Comparison of ENCODE assay signal across 11 cellular contexts in the genomic region with DNA sequence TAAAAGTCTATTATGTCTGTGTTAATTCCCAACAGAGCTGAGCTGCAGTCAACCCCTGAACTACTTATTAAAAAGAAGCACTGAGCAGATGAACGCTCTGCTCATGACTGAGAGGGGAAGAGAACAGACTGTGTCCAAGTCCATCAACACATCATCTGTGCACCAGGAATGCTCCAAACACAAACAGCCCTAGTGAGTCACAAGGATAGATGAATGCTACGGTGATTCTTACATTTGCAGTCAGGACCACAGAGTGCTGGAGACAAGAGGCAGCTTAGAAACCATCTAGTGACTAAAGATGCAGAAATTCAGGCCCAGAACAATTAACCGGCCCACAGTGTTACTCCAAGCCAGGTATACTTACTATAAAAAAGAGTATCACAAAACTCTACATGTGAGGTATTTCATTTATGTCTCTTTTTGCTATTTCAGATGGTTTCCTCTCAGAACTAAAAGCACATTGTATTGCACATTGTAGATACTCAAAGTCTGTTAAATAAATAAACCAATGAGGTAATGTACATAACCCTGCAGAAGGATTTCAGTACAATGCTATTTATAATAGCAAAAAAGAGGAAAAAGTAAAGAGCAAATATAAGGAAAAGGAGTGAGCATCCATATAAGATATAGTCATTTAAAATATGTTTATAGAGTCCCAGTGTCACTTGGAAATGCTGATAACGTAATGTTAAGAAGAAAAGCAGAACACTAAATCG.
DNase-seq lines count a peak whose midpoint lies in the region; ATAC-seq and TF ChIP-seq lines count a peak whose summit lies in the region.
"Had no signal": no experiment of that assay in that cellular context is flagged by ENCODE, and none has a peak within 500 bp of the region (broad histone marks: within the 10 kb centered on the region; RNA-seq: fewer than 3 reads in every experiment).

No MANE protein-coding gene starts in this region.

- H3K4me3 Mint-ChIP-seq in progenitor cell of endocrine pancreas (ENCODE audit: low read depth): no peak overlapping the region
- H3K4me3 Mint-ChIP-seq: activated naive CD4-positive, alpha-beta T cell treated with anti-CD3 and anti-CD28 coated beads, Interleukin-2, amount 50 U/mL, for 24 hours had no signal

- no peaks in the 10 kb centered on the region for H3K4me1 Mint-ChIP-seq in progenitor cell of endocrine pancreas (ENCODE audit: low read depth)
- H3K4me1 Mint-ChIP-seq: activated naive CD4-positive, alpha-beta T cell treated with anti-CD3 and anti-CD28 coated beads, Interleukin-2, amount 50 U/mL, for 24 hours had no signal

- no peak overlapping the region for H3K27ac Mint-ChIP-seq in progenitor cell of endocrine pancreas
- H3K27ac Mint-ChIP-seq: activated naive CD4-positive, alpha-beta T cell treated with anti-CD3 and anti-CD28 coated beads, Interleukin-2, amount 50 U/mL, for 24 hours had no signal

- H3K27ac ChIP-seq in gastroesophageal sphincter (peak overlapping the region in 3 of 4 donors; percentile 56 to 77 (median 70)), transverse colon (peak overlapping the region; percentile 2 to 74 (median 56))
- H3K27ac ChIP-seq: lower lobe of right lung, SJCRH30 had no signal

- peak; percentile 85 for DNase-seq in HCEC 1CT
- DNase-seq in T1000 (lab: John Stamatoyannopoulos, UW): peak; percentile 24
- no peak for DNase-seq in transverse colon
- DNase-seq in progenitor cell of endocrine pancreas (ENCODE audit: low spot score, unreplicated experiment): no peak
- no peak for DNase-seq in cerebellum (ENCODE audit: low spot score)
- DNase-seq in 8988T: no peak
- DNase-seq: activated CD4-positive, alpha-beta T cell treated with anti-CD3 and anti-CD28 coated beads, Interleukin-2, amount 50 U/mL, for 1 hour; lower lobe of right lung had no signal

- no peaks in the 10 kb centered on the region for H3K36me3 Mint-ChIP-seq in progenitor cell of endocrine pancreas (ENCODE audit: insufficient read depth)
- H3K36me3 Mint-ChIP-seq: activated naive CD4-positive, alpha-beta T cell treated with anti-CD3 and anti-CD28 coated beads, Interleukin-2, amount 50 U/mL, for 24 hours had no signal

- TF ChIP-seq CTCF in gastroesophageal sphincter (IDR thresholded peaks at IDR 0.05) (no peak), transverse colon (IDR thresholded peaks at IDR 0.05) (no peak), progenitor cell of endocrine pancreas (IDR thresholded peaks at IDR 0.05; ENCODE audit: unreplicated experiment) (no peak)

- peaks cover 0 to 59% (median 11%) of the 10 kb centered on the region in 3 donors for H3K4me1 ChIP-seq in gastroesophageal sphincter
- H3K4me1 ChIP-seq in transverse colon: peaks cover 21 to 53% (median 29%) of the 10 kb centered on the region in 4 donors
- H3K4me1 ChIP-seq: lower lobe of right lung had no signal

- H3K9me3 Mint-ChIP-seq in progenitor cell of endocrine pancreas (ENCODE audit: low read depth): no peaks in the 10 kb centered on the region
- H3K9me3 Mint-ChIP-seq: activated naive CD4-positive, alpha-beta T cell treated with anti-CD3 and anti-CD28 coated beads, Interleukin-2, amount 50 U/mL, for 24 hours had no signal

- H3K36me3 ChIP-seq in gastroesophageal sphincter: no peaks in the 10 kb centered on the region
- no peaks in the 10 kb centered on the region for H3K36me3 ChIP-seq in transverse colon
- H3K36me3 ChIP-seq: lower lobe of right lung, SJCRH30 had no signal

- H3K27me3 ChIP-seq in gastroesophageal sphincter: no peaks in the 10 kb centered on the region
- no peaks in the 10 kb centered on the region for H3K27me3 ChIP-seq in transverse colon

- no peaks in the 10 kb centered on the region for H3K9me3 ChIP-seq in gastroesophageal sphincter
- H3K9me3 ChIP-seq in transverse colon: no peaks in the 10 kb centered on the region
- H3K9me3 ChIP-seq: lower lobe of right lung, SJCRH30 had no signal

- TF ChIP-seq POLR2A in gastroesophageal sphincter (IDR thresholded peaks at IDR 0.05): no peak
- TF ChIP-seq POLR2A in transverse colon (IDR thresholded peaks at IDR 0.05): no peak

- ATAC-seq in gastroesophageal sphincter: peak; percentile 82
- ATAC-seq: lower lobe of right lung had no signal

- intact Hi-C loops in transverse colon (cut with DNase I; ENCODE audit: low total_unique reads): no loop called here

- TF ChIP-seq EP300 in gastroesophageal sphincter (IDR thresholded peaks at IDR 0.05): no peak
- TF ChIP-seq EP300 in transverse colon (IDR thresholded peaks at IDR 0.05; ENCODE audit: low read depth): no peak

- peaks cover 27% of the 10 kb centered on the region for H3K27me3 Mint-ChIP-seq in progenitor cell of endocrine pancreas

- in situ Hi-C loops in transverse colon (cut with MboI; ENCODE audit: low pct_ligation_motif_present in 1 of 4, low pct_unique_long_range_greater_than_20kb in 1 of 4, low sequenced_read_pairs in 3 of 4): no loop called here

- H3K4me3 ChIP-seq in gastroesophageal sphincter: no peak overlapping the region
- no peak overlapping the region for H3K4me3 ChIP-seq in transverse colon
- H3K4me3 ChIP-seq: lower lobe of right lung, SJCRH30 had no signal

- 37 to 42% methylated on average over 5 of the region's 5 CpGs for WGBS in gastroesophageal sphincter (ENCODE audit: low coverage in 1 of 2), 2 donors
- WGBS in transverse colon (ENCODE audit: low coverage in 1 of 2), 2 donors: 67 to 90% methylated on average over 3 to 5 of the region's 5 CpGs

Comparison
In these comparisons a context has a peak if more than half of its experiments do, and no peak if none do; other contexts are left out.
1. DNase-seq: peak in HCEC 1CT (single experiment) and T1000 (single experiment); none in transverse colon (single experiment), progenitor cell of endocrine pancreas (single experiment), cerebellum (single experiment) and 8988T (single experiment).